In genomic region chr7:24501452-24502134, GRCh38 we compare ENCODE assay signal across 19 cellular contexts.
DNase-seq lines count a peak whose midpoint lies in the region; ATAC-seq, FAIRE-seq and TF ChIP-seq lines count a peak whose summit lies in the region.
"Had no signal": no experiment of that assay in that cellular context is flagged by ENCODE, and none has a peak within 500 bp of the region (broad histone marks: within the 10 kb centered on the region; RNA-seq: fewer than 3 reads in every experiment).

No MANE protein-coding gene starts in this region.

- H3K27ac ChIP-seq in K562 (ENCODE audit: extremely low read depth, low read depth, low read length) (no peak overlapping the region), H1 (ENCODE audit: low read depth, low read length) (no peak overlapping the region), thoracic aorta (peak overlapping the region; percentile 11 to 47)
- H3K27ac ChIP-seq: BLaER1 treated with 17β-estradiol and CSF1 and Interleukin-3, amounts not matched to agents 10 nM and 100 nM; GM23248; HL-60 had no signal

- CTCF ChIA-PET in K562 (lab: Yijun Ruan, JAX; ENCODE audit: low intra/inter-chr PET ratio): no interaction called here
- CTCF ChIA-PET in H1 (lab: Charles Lee; ENCODE audit: partially characterized antibody): interaction anchor here (1.0 to 1.8 kb wide), 5 partner anchors 14 to 145 kb away, joined by 3 to 6 read pairs (median 4); partner anchors contain the start of gene PALS2

- no peak overlapping the region for H3K56ac ChIP-seq in H1 (replicated peaks; ENCODE audit: insufficient read length, low read depth, low read length)

- no peaks in the 10 kb centered on the region for H3K23me2 ChIP-seq in H1 (ENCODE audit: low read depth, low read length)

- TF ChIP-seq RAD21 in K562 (CRISPR knock-in tag; conservative IDR thresholded peaks at IDR 0.05 in 1 of 2, IDR thresholded peaks at IDR 0.05 in 1 of 2): no peak
- no peak for TF ChIP-seq RAD21 in H1 (IDR thresholded peaks at IDR 0.05 in 1 of 2, conservative IDR thresholded peaks at IDR 0.05 in 1 of 2; ENCODE audit: low read depth in 2 of 2, low read length in 2 of 2)

- TF ChIP-seq EP300 in K562 (IDR thresholded peaks at IDR 0.05; ENCODE audit: low read length) (no peak), H1 (IDR thresholded peaks at IDR 0.05; ENCODE audit: borderline replicate concordance in 1 of 2, low read depth in 2 of 2, low read length in 2 of 2) (no peak)

- H3K4me1 ChIP-seq in K562 (replicated peaks in 1 of 2; ENCODE audit: control insufficient read depth in 2 of 2, insufficient read depth in 2 of 2, low read length in 2 of 2): no peaks in the 10 kb centered on the region
- H3K4me1 ChIP-seq in H1 (replicated peaks in 1 of 4; ENCODE audit: control insufficient read depth in 3 of 4, insufficient read depth in 4 of 4, low read length in 3 of 4): peaks cover 3 to 7% (median 5%) of the 10 kb centered on the region in 4 experiments
- H3K4me1 ChIP-seq in neuron (ENCODE audit: insufficient read depth, low read length): peaks cover 3% of the 10 kb centered on the region
- H3K4me1 ChIP-seq in thoracic aorta (ENCODE audit: control insufficient read depth in 1 of 2, low read depth in 2 of 2): peaks cover 3 to 53% of the 10 kb centered on the region in 2 donors
- H3K4me1 ChIP-seq: BLaER1 treated with 17β-estradiol and CSF1 and Interleukin-3, amounts not matched to agents 10 nM and 100 nM had no signal

- H3K4me2 ChIP-seq in K562 (ENCODE audit: insufficient read depth, low read length): no peak overlapping the region
- no peak overlapping the region for H3K4me2 ChIP-seq in H1 (ENCODE audit: insufficient read depth in 1 of 2, low read depth in 2 of 2, low read length in 2 of 2)
- H3K4me2 ChIP-seq: BLaER1 treated with 17β-estradiol and CSF1 and Interleukin-3, amounts not matched to agents 10 nM and 100 nM had no signal

- WGBS in K562 (ENCODE audit: insufficient coverage, low coverage, missing lambda C conversion rate): 0% methylated on average over 1 of the region's 1 CpG
- WGBS in H1 (ENCODE audit: extremely low coverage in 1 of 2, insufficient coverage in 1 of 2, insufficient read length in 1 of 2, insufficient replicate concordance in 2 of 2, low coverage in 1 of 2, low lambda C conversion rate in 2 of 2, missing lambda C conversion rate in 1 of 2), 2 experiments: 91% methylated on average over 1 of the region's 1 CpG; no CpG with 5 or more reads in 1 of the 2 experiments

- no peak for DNase-seq in K562 (ENCODE audit: extremely low read depth in 1 of 4, low spot score in 3 of 4)
- no peak for DNase-seq in H1 (ENCODE audit: low read depth in 1 of 2, low spot score in 2 of 2)
- DNase-seq in thoracic aorta (ENCODE audit: low spot score): no peak
- DNase-seq in NK-92 treated with Interleukin-12 subunit alpha and Interleukin-12 subunit beta, amount 100 ng/mL, for 24 hours (lab: John Stamatoyannopoulos, UW): no peak
- no peak for DNase-seq in Right ventricle myocardium superior
- DNase-seq in NCI-H69 (lab: John Stamatoyannopoulos, UW): no peak
- DNase-seq: 8988T; Calu3; CD8-positive, alpha-beta T cell; DMS79 treated with DMSO at 0.1 percent for 48 hours; GF-D8; GM23248; HCEC 1CT; HFFc6 had no signal

- H3K79me2 ChIP-seq in K562 (ENCODE audit: control insufficient read depth, insufficient read depth, low read length): no peaks in the 10 kb centered on the region
- no peaks in the 10 kb centered on the region for H3K79me2 ChIP-seq in H1 (ENCODE audit: control insufficient read depth in 1 of 2, insufficient read depth in 2 of 2, low read length in 2 of 2)

- H2BK120ac ChIP-seq in H1 (replicated peaks; ENCODE audit: low read depth, low read length): no peak overlapping the region

- ATAC-seq in K562 (no peak), thoracic aorta (ENCODE audit: insufficient number of reproducible peaks, low FRiP score, low read depth) (no peak), GM21528 (IDR thresholded peaks at IDR 0.05; ENCODE audit: low FRiP score, unreplicated experiment) (no peak), Right ventricle myocardium superior (ENCODE audit: poor library complexity) (no peak)
- ATAC-seq: CD8-positive, alpha-beta T cell had no signal

- H3K9ac ChIP-seq in K562 (ENCODE audit: insufficient read depth in 1 of 2, low read depth in 2 of 2, low read length in 2 of 2) (no peak overlapping the region), H1 (replicated peaks in 1 of 4; ENCODE audit: extremely low read depth in 1 of 4, low read depth in 3 of 4, low read length in 3 of 4) (no peak overlapping the region)
- H3K9ac ChIP-seq: BLaER1 treated with 17β-estradiol and CSF1 and Interleukin-3, amounts not matched to agents 10 nM and 100 nM; GM23248 had no signal

- no peak overlapping the region for H2BK20ac ChIP-seq in H1 (ENCODE audit: low read length)

- H3K14ac ChIP-seq in H1 (ENCODE audit: insufficient read length): no peak overlapping the region

- no peaks in the 10 kb centered on the region for H3K36me3 ChIP-seq in K562 (ENCODE audit: control insufficient read depth, insufficient read depth, low read length)
- no peaks in the 10 kb centered on the region for H3K36me3 ChIP-seq in H1 (ENCODE audit: control insufficient read depth in 2 of 4, insufficient read depth in 4 of 4, low read length in 3 of 4)
- H3K36me3 ChIP-seq in neuron (ENCODE audit: insufficient read depth, low read length): no peaks in the 10 kb centered on the region
- H3K36me3 ChIP-seq in thoracic aorta: no peaks in the 10 kb centered on the region
- H3K36me3 ChIP-seq: BLaER1 treated with 17β-estradiol and CSF1 and Interleukin-3, amounts not matched to agents 10 nM and 100 nM had no signal

- TF ChIP-seq CTCF in K562 (IDR thresholded peaks at IDR 0.05 in 2 of 3, conservative IDR thresholded peaks at IDR 0.05 in 1 of 3; ENCODE audit: insufficient read depth in 2 of 3, low read depth in 1 of 3, low read length in 3 of 3): no peak
- no peak for TF ChIP-seq CTCF in H1 (IDR thresholded peaks at IDR 0.05; ENCODE audit: control extremely low read depth in 1 of 3, insufficient read depth in 1 of 3, low read depth in 1 of 3, low read length in 3 of 3)
- no peak for TF ChIP-seq CTCF in thoracic aorta (IDR thresholded peaks at IDR 0.05)

- H3K9me1 ChIP-seq in K562 (ENCODE audit: control insufficient read depth, insufficient read depth, low read length): no peaks in the 10 kb centered on the region

- H2AFZ ChIP-seq in K562 (ENCODE audit: low read depth, low read length) (no peak overlapping the region), H1 (ENCODE audit: low read length) (no peak overlapping the region), neuron (ENCODE audit: low read depth, low read length) (peak overlapping the region; percentile 67)
- H2AFZ ChIP-seq: GM23248 had no signal

- no peak overlapping the region for H4K8ac ChIP-seq in H1 (ENCODE audit: extremely low read depth, insufficient read depth, low read length)

- no peak overlapping the region for H3K23ac ChIP-seq in H1 (ENCODE audit: insufficient read length)

- no peak overlapping the region for H4K5ac ChIP-seq in H1 (ENCODE audit: insufficient read length, low read depth, low read length)

- no peak overlapping the region for H3K4me3 ChIP-seq in K562
- no peak overlapping the region for H3K4me3 ChIP-seq in H1 (ENCODE audit: extremely low read depth in 1 of 4, insufficient read depth in 2 of 4, low read depth in 3 of 4, low read length in 4 of 4)
- H3K4me3 ChIP-seq in neuron (ENCODE audit: low read length): no peak overlapping the region
- H3K4me3 ChIP-seq in thoracic aorta: peak overlapping the region; percentile 8
- H3K4me3 ChIP-seq: BLaER1 treated with 17β-estradiol and CSF1 and Interleukin-3, amounts not matched to agents 10 nM and 100 nM; GM23248 had no signal

- FAIRE-seq in K562 (lab: Jason Lieb, UNC): no peak
- FAIRE-seq in H1 (lab: Jason Lieb, UNC): no peak
- FAIRE-seq: H54 had no signal

- H4K20me1 ChIP-seq in K562 (replicated peaks; ENCODE audit: control insufficient read depth, insufficient read depth, low read length): no peaks in the 10 kb centered on the region
- no peaks in the 10 kb centered on the region for H4K20me1 ChIP-seq in H1 (replicated peaks in 1 of 2; ENCODE audit: control insufficient read depth in 1 of 2, insufficient read depth in 2 of 2, low read length in 2 of 2)
- H4K20me1 ChIP-seq: BLaER1 treated with 17β-estradiol and CSF1 and Interleukin-3, amounts not matched to agents 10 nM and 100 nM had no signal

- no TSS peak for BruUV-seq in K562 (replicated peaks; lab: Mats Ljungman, UMichigan)

- H3K27me3 ChIP-seq in K562 (ENCODE audit: control insufficient read depth in 2 of 2, insufficient read depth in 2 of 2, low read length in 2 of 2) (peaks cover 8 to 29% of the 10 kb centered on the region in 2 experiments; a peak in 4 of 5 replicates), H1 (replicated peaks in 1 of 4; ENCODE audit: control insufficient read depth in 3 of 4, extremely low read depth in 1 of 4, insufficient read depth in 3 of 4, low read length in 3 of 4) (no peaks in the 10 kb centered on the region; a peak in 1 of 7 replicates), neuron (ENCODE audit: insufficient read depth, low read length) (no peaks in the 10 kb centered on the region), thoracic aorta (replicated peaks; ENCODE audit: insufficient read depth) (no peaks in the 10 kb centered on the region)
- H3K27me3 ChIP-seq: BLaER1 treated with 17β-estradiol and CSF1 and Interleukin-3, amounts not matched to agents 10 nM and 100 nM had no signal

- H2AK5ac ChIP-seq in H1 (ENCODE audit: low read depth, low read length): no peak overlapping the region

- H3K79me1 ChIP-seq in H1 (ENCODE audit: low read depth, low read length): no peaks in the 10 kb centered on the region

- no peak overlapping the region for H2BK15ac ChIP-seq in H1 (ENCODE audit: low read length)

- no peak overlapping the region for H3K4ac ChIP-seq in H1 (replicated peaks; ENCODE audit: insufficient read length, low read depth, low read length)

- H2BK5ac ChIP-seq in H1 (ENCODE audit: low read depth, low read length): no peak overlapping the region

- TF ChIP-seq POLR2A in K562 (conservative IDR thresholded peaks at IDR 0.05) (no peak), H1 (IDR thresholded peaks at IDR 0.05; ENCODE audit: control extremely low read depth in 1 of 2, low read depth in 2 of 2, low read length in 2 of 2) (no peak)

- H3K18ac ChIP-seq in H1 (ENCODE audit: extremely low read depth, low read length): no peak overlapping the region

- POLR2A ChIA-PET in K562 (lab: Yijun Ruan, JAX) (no interaction called here), H1 (lab: Charles Lee; ENCODE audit: partially characterized antibody) (interaction anchor here (1.1 kb wide), 1 partner anchor 67 kb away, joined by 3 read pairs; no protein-coding TSS in a partner anchor)

- no peak overlapping the region for H4K91ac ChIP-seq in H1 (replicated peaks; ENCODE audit: insufficient read length, low read length)

- H2BK12ac ChIP-seq in H1 (ENCODE audit: low read depth, low read length): no peak overlapping the region

- in situ Hi-C loops in K562 (cut with MboI): no loop called here

- H3K9me3 ChIP-seq in K562 (replicated peaks; ENCODE audit: control insufficient read depth, insufficient read depth, low read depth, low read length): no peaks in the 10 kb centered on the region
- H3K9me3 ChIP-seq in H1 (ENCODE audit: insufficient read depth in 2 of 2, low read depth in 1 of 2, low read length in 1 of 2): no peaks in the 10 kb centered on the region
- no peaks in the 10 kb centered on the region for H3K9me3 ChIP-seq in neuron (ENCODE audit: low read length)
- H3K9me3 ChIP-seq in thoracic aorta: no peaks in the 10 kb centered on the region
- H3K9me3 ChIP-seq: BLaER1 treated with 17β-estradiol and CSF1 and Interleukin-3, amounts not matched to agents 10 nM and 100 nM had no signal

- intact Hi-C loops in K562 (cut with micrococcal nuclease) (no loop called here), Right ventricle myocardium superior (cut with DNase I) (no loop called here)

Comparison
In these comparisons a context has a peak if more than half of its experiments do, and no peak if none do; other contexts are left out.
1. H3K27ac ChIP-seq: peak in thoracic aorta (2 of 2); none in K562 (single experiment) and H1 (single experiment).
2. Of the 49 proteins assayed by ChIP-seq in both K562 and H1: peak only in K562: none; only in H1: KDM1A; in both: none; in neither: 47; mixed calls (peak in some experiments, not most) for 1.